14 cellular contexts compared by ENCODE assay signal in genomic region chr18:49664086-49664890, GRCh38.
DNase-seq lines count a peak whose midpoint lies in the region; ATAC-seq and TF ChIP-seq lines count a peak whose summit lies in the region.
"Had no signal": no experiment of that assay in that cellular context is flagged by ENCODE, and none has a peak within 500 bp of the region (broad histone marks: within the 10 kb centered on the region; RNA-seq: fewer than 3 reads in every experiment).

No MANE protein-coding gene starts in this region.

- TF ChIP-seq CTCF in heart right ventricle (IDR thresholded peaks at IDR 0.05), result no peak
- no peak for TF ChIP-seq CTCF in osteoblast (IDR thresholded peaks at IDR 0.05; ENCODE audit: extremely low read depth, low read depth, low read length)
- no peak for TF ChIP-seq CTCF in breast epithelium (IDR thresholded peaks at IDR 0.05)

- DNase-seq in DMS 273 treated with DMSO at 0.1 percent for 48 hours (lab: John Stamatoyannopoulos, UW), result peak; percentile 71
- DNase-seq in NCI-H774 (lab: John Stamatoyannopoulos, UW), result peak; percentile 52
- DNase-seq in heart right ventricle, result peak; percentile 45 to 67
- DNase-seq in osteoblast (ENCODE audit: insufficient read length, low spot score, missing footprints), result no peak
- no peak for DNase-seq in NCI-H526 (lab: John Stamatoyannopoulos, UW)
- no peak for DNase-seq in effector CD8-positive, alpha-beta T cell (lab: John Stamatoyannopoulos, UW)
- no peak for DNase-seq in breast epithelium (ENCODE audit: low spot score in 2 of 2)
- no peak for DNase-seq in stimulated activated naive CD8-positive, alpha-beta T cell treated with anti-CD3 and anti-CD28 coated beads, Interleukin-15, Interleukin-2, amounts not matched to agents 100 U/mL and 50 U/mL, for 24 hours
- DNase-seq: activated T-cell treated with anti-CD3 and anti-CD28 coated beads, Interleukin-2, amount 50 U/mL, for 24 hours; DMS53; foreskin keratinocyte; KBM-7; kidney glomerular epithelial cell; NCI-H1930 had no signal

- intact Hi-C loops in heart right ventricle (cut with DNase I), result no loop called here
- intact Hi-C loops in breast epithelium (cut with DNase I; ENCODE audit: low total_unique reads), result no loop called here

- H3K27ac ChIP-seq in heart right ventricle (peak overlapping the region in 8 of 10 donors; percentile 1 to 68 (median 49)), osteoblast (ENCODE audit: low read depth, low read length) (no peak overlapping the region), breast epithelium (peak overlapping the region in 1 of 2 donors; percentile 14)
- H3K27ac ChIP-seq: foreskin keratinocyte had no signal

- peak overlapping the region; percentile 81 for H2AFZ ChIP-seq in osteoblast (ENCODE audit: low read length)

- no peaks in the 10 kb centered on the region for H4K20me1 ChIP-seq in osteoblast (ENCODE audit: insufficient read depth, low read length)

- peak; percentile 36 to 78 (median 58) for ATAC-seq in heart right ventricle
- ATAC-seq in stimulated activated naive CD8-positive, alpha-beta T cell treated with anti-CD3 and anti-CD28 coated beads, Interleukin-15, Interleukin-2, amounts not matched to agents 100 U/mL and 50 U/mL, for 24 hours, result no peak
- ATAC-seq: foreskin keratinocyte had no signal

- 43 to 51% methylated on average over 12 of the region's 12 CpGs for WGBS in heart right ventricle, 2 donors

- H3K9me3 ChIP-seq in heart right ventricle (peaks cover 0 to 5% (median 0%) of the 10 kb centered on the region in 11 donors), osteoblast (ENCODE audit: low read depth, low read length) (no peaks in the 10 kb centered on the region), breast epithelium (no peaks in the 10 kb centered on the region)

- H3K27me3 ChIP-seq in heart right ventricle, result peaks cover 0 to 22% (median 13%) of the 10 kb centered on the region in 7 donors
- H3K27me3 ChIP-seq in osteoblast (ENCODE audit: insufficient read depth, low read length), result no peaks in the 10 kb centered on the region
- H3K27me3 ChIP-seq in breast epithelium, result no peaks in the 10 kb centered on the region
- H3K27me3 ChIP-seq: foreskin keratinocyte had no signal

- H3K4me2 ChIP-seq in osteoblast (ENCODE audit: insufficient read depth, low read length), result no peak overlapping the region

- no peak for TF ChIP-seq POLR2A in breast epithelium (IDR thresholded peaks at IDR 0.05)

- H3K4me3 ChIP-seq in heart right ventricle, result no peak overlapping the region
- H3K4me3 ChIP-seq in osteoblast (ENCODE audit: insufficient read depth, low read length), result peak overlapping the region; percentile 11
- no peak overlapping the region for H3K4me3 ChIP-seq in breast epithelium

- H3K4me1 ChIP-seq in heart right ventricle, result peaks cover 0 to 51% (median 21%) of the 10 kb centered on the region in 9 donors
- peaks cover 33% of the 10 kb centered on the region for H3K4me1 ChIP-seq in osteoblast (ENCODE audit: insufficient read depth, low read length)
- H3K4me1 ChIP-seq in breast epithelium, result peaks cover 0 to 2% of the 10 kb centered on the region in 2 donors

- H3K79me2 ChIP-seq in osteoblast (ENCODE audit: insufficient read depth, low read length), result no peaks in the 10 kb centered on the region

- H3K36me3 ChIP-seq in heart right ventricle (no peaks in the 10 kb centered on the region), osteoblast (ENCODE audit: insufficient read depth, low read length) (no peaks in the 10 kb centered on the region), breast epithelium (no peaks in the 10 kb centered on the region)

Comparison
In these comparisons a context has a peak if more than half of its experiments do, and no peak if none do; other contexts are left out.
1. DNase-seq: peak in DMS 273 treated with DMSO at 0.1 percent for 48 hours (single experiment), NCI-H774 (single experiment) and heart right ventricle (2 of 2); none in osteoblast (single experiment), NCI-H526 (0 of 2), effector CD8-positive, alpha-beta T cell (single experiment), breast epithelium (0 of 2) and stimulated activated naive CD8-positive, alpha-beta T cell treated with anti-CD3 and anti-CD28 coated beads, Interleukin-15, Interleukin-2, amounts not matched to agents 100 U/mL and 50 U/mL, for 24 hours (single experiment).